Comparison of ENCODE assay signal across 18 cellular contexts in the genomic region with DNA sequence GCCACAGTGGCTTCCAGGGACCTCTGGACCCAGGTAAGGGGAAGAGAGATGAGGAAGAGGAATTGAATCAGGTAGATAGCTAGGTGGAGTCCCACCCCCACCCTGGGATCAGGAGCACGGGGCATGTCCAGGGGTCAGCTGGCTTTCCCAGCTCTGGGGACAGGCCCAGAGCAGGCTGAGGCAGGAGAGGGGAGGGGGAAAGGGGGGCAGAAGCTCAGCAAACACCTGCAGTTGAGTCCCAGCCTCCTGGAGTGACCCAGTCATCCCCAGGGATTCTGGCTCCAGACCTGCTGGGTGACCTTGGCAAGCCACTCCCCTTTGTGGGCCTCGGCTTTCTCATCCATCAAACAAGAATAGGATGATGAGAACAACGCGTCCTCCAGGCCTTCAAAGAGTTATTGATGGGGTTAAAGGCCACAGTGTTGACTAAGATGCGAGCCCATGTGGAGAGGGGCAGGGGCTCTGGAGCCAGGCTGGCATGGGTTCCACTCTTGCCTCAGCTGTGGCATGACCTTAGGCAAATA. TPM values are rescaled to one million over a fixed set of nuclear protein-coding genes. Genes with fewer than 3 reads are reported as not detected.
DNase-seq lines count a peak whose midpoint lies in the region; ATAC-seq, FAIRE-seq and TF ChIP-seq lines count a peak whose summit lies in the region.
"Had no signal": no experiment of that assay in that cellular context is flagged by ENCODE, and none has a peak within 500 bp of the region (broad histone marks: within the 10 kb centered on the region; RNA-seq: fewer than 3 reads in every experiment).

No MANE protein-coding gene starts in this region.

- peak; percentile 51 for ATAC-seq in HepG2
- ATAC-seq in stimulated activated effector memory CD8-positive, alpha-beta T cell treated with anti-CD3 and anti-CD28 coated beads, Interleukin-12 subunit alpha, Interleukin-12 subunit beta, amount 100 ng/mL, for 72 hours = no peak
- ATAC-seq in GM19467 (IDR thresholded peaks at IDR 0.05; ENCODE audit: unreplicated experiment) = no peak
- no peak for ATAC-seq in GM18505 (IDR thresholded peaks at IDR 0.05; ENCODE audit: unreplicated experiment)
- no peak for ATAC-seq in HG03039 (IDR thresholded peaks at IDR 0.05; ENCODE audit: unreplicated experiment)
- ATAC-seq: activated T-cell treated with anti-CD3 and anti-CD28 coated beads, Interleukin-2, amount 50 U/mL, for 72 hours; GM12878 had no signal

- H3K9ac ChIP-seq in HepG2 (ENCODE audit: insufficient read depth, low read depth, low read length) = peak overlapping the region; percentile 51

- H3K4me3 ChIP-seq in adrenal gland (no peak overlapping the region), HepG2 (replicated peaks in 1 of 3; ENCODE audit: insufficient read depth in 1 of 3, low read depth in 2 of 3, low read length in 3 of 3) (peak overlapping the region in 2 of 3 experiments; percentile 12 to 81; a peak in 2 of 6 replicates)
- H3K4me3 ChIP-seq: GM12878, thyroid gland had no signal

- H3K4me1 ChIP-seq in adrenal gland (replicated peaks in 1 of 2) (peaks cover 68 to 92% of the 10 kb centered on the region in 2 donors), HepG2 (ENCODE audit: insufficient read depth, low read length) (peaks cover 87% of the 10 kb centered on the region)

- CTCF ChIA-PET in HepG2 (lab: Yijun Ruan, JAX; ENCODE audit: low intra/inter-chr PET ratio, low total read pairs) = no interaction called here

- H2AFZ ChIP-seq in HepG2 (ENCODE audit: low read length) = no peak overlapping the region

- peak in 2 of 3 experiments; percentile 55 to 78 for DNase-seq in NCI-H1417 (lab: John Stamatoyannopoulos, UW)
- no peak for DNase-seq in NCI-H1417 treated with DMSO at 0.1 percent for 48 hours (lab: John Stamatoyannopoulos, UW)
- peak; percentile 82 to 97 (median 91) for DNase-seq in adrenal gland
- peak; percentile 90 for DNase-seq in HepG2 (ENCODE audit: low spot score)
- DNase-seq in stimulated activated effector memory CD8-positive, alpha-beta T cell treated with anti-CD3 and anti-CD28 coated beads, Interleukin-12 subunit alpha, Interleukin-12 subunit beta, amount 100 ng/mL, for 72 hours (ENCODE audit: low spot score in 2 of 2) = no peak
- DNase-seq: activated CD4-positive, alpha-beta memory T cell treated with anti-CD3 and anti-CD28 coated beads for 36 hours; activated T-cell treated with anti-CD3 and anti-CD28 coated beads, Interleukin-2, amount 50 U/mL, for 72 hours; Kasumi-1; naive B cell; NCI-H1436 treated with DMSO at 0.1 percent for 48 hours; retina; thyroid gland had no signal

- no peak overlapping the region for H3K4me3 Mint-ChIP-seq in stimulated activated effector memory CD8-positive, alpha-beta T cell treated with anti-CD3 and anti-CD28 coated beads, Interleukin-12 subunit alpha, Interleukin-12 subunit beta, amount 100 ng/mL, for 72 hours
- H3K4me3 Mint-ChIP-seq: activated CD4-positive, alpha-beta memory T cell treated with anti-CD3 and anti-CD28 coated beads for 36 hours; activated T-cell treated with anti-CD3 and anti-CD28 coated beads, Interleukin-2, amount 50 U/mL, for 72 hours had no signal

- peaks cover 50% of the 10 kb centered on the region for H3K4me1 Mint-ChIP-seq in stimulated activated effector memory CD8-positive, alpha-beta T cell treated with anti-CD3 and anti-CD28 coated beads, Interleukin-12 subunit alpha, Interleukin-12 subunit beta, amount 100 ng/mL, for 72 hours

- H3K27me3 ChIP-seq in adrenal gland (no peaks in the 10 kb centered on the region), HepG2 (ENCODE audit: control insufficient read depth in 1 of 2, insufficient read depth in 2 of 2, low read length in 2 of 2) (no peaks in the 10 kb centered on the region; a peak in 1 of 5 replicates)
- H3K27me3 ChIP-seq: thyroid gland had no signal

- in situ Hi-C loops in HepG2 (cut with HindIII; ENCODE audit: extremely low pct_ligation_motif_present, low pct_unique_long_range_greater_than_20kb) = no loop called here

- no peaks in the 10 kb centered on the region for H3K9me3 ChIP-seq in adrenal gland (replicated peaks in 1 of 3)
- no peaks in the 10 kb centered on the region for H3K9me3 ChIP-seq in HepG2 (ENCODE audit: low read length)
- H3K9me3 ChIP-seq: thyroid gland had no signal

- peak overlapping the region; percentile 64 for H3K27ac Mint-ChIP-seq in stimulated activated effector memory CD8-positive, alpha-beta T cell treated with anti-CD3 and anti-CD28 coated beads, Interleukin-12 subunit alpha, Interleukin-12 subunit beta, amount 100 ng/mL, for 72 hours
- H3K27ac Mint-ChIP-seq: activated CD4-positive, alpha-beta memory T cell treated with anti-CD3 and anti-CD28 coated beads for 36 hours; activated T-cell treated with anti-CD3 and anti-CD28 coated beads, Interleukin-2, amount 50 U/mL, for 72 hours; naive B cell had no signal

- peaks cover 9% of the 10 kb centered on the region for H3K36me3 Mint-ChIP-seq in stimulated activated effector memory CD8-positive, alpha-beta T cell treated with anti-CD3 and anti-CD28 coated beads, Interleukin-12 subunit alpha, Interleukin-12 subunit beta, amount 100 ng/mL, for 72 hours
- H3K36me3 Mint-ChIP-seq: activated CD4-positive, alpha-beta memory T cell treated with anti-CD3 and anti-CD28 coated beads for 36 hours had no signal

- peak; percentile 94 for FAIRE-seq in HepG2 (lab: Jason Lieb, UNC)
- FAIRE-seq: A204.1, GM12878 had no signal

- TF ChIP-seq RAD21 in HepG2 (CRISPR knock-in tag; IDR thresholded peaks at IDR 0.05) = peak; percentile 10; the same call in 1 of the 2 replicates

- peaks cover 58% of the 10 kb centered on the region for H3K79me2 ChIP-seq in HepG2 (ENCODE audit: insufficient read depth, low read length)

- H3K36me3 ChIP-seq in adrenal gland (replicated peaks in 1 of 2) (no peaks in the 10 kb centered on the region), HepG2 (replicated peaks in 1 of 2; ENCODE audit: control insufficient read depth in 1 of 2, insufficient read depth in 2 of 2, low read length in 2 of 2) (peaks cover 0 to 11% of the 10 kb centered on the region in 2 experiments; a peak in 3 of 5 replicates)
- H3K36me3 ChIP-seq: thyroid gland had no signal

- peak overlapping the region; percentile 66 to 92 (median 88) for H3K27ac ChIP-seq in adrenal gland
- peak overlapping the region; percentile 70 for H3K27ac ChIP-seq in HepG2 (ENCODE audit: extremely low read length, insufficient read depth, low read length)
- H3K27ac ChIP-seq: epithelial cell of prostate, thyroid gland had no signal

- intact Hi-C loops in adrenal gland (cut with DNase I) = no loop called here
- intact Hi-C loops in HepG2 (cut with micrococcal nuclease; ENCODE audit: unreplicated experiment) = no loop called here

- POLR2A ChIA-PET in HepG2 (lab: Yijun Ruan, JAX) = interaction anchor here (0.9 to 10.0 kb wide), 7 partner anchors 9 to 28 kb away, joined by 3 to 103 read pairs (median 30); a partner anchor contains a TSS

- H4K20me1 ChIP-seq in HepG2 (ENCODE audit: insufficient read depth, low read length) = peaks cover 7% of the 10 kb centered on the region; the same call in 1 of the 2 replicates

- no peak for TF ChIP-seq CTCF in adrenal gland (IDR thresholded peaks at IDR 0.05)
- TF ChIP-seq CTCF in HepG2 (CRISPR knock-in tag; IDR thresholded peaks at IDR 0.05) = no peak

- TF ChIP-seq POLR2A in adrenal gland (IDR thresholded peaks at IDR 0.05) = peak in 1 of 2 donors; percentile 63
- no peak for TF ChIP-seq POLR2A in HepG2 (IDR thresholded peaks at IDR 0.05; ENCODE audit: insufficient read depth in 1 of 2, low read depth in 2 of 2, low read length in 2 of 2)
- no peak for TF ChIP-seq POLR2A in GM18505 (IDR thresholded peaks at IDR 0.05; ENCODE audit: borderline replicate concordance, extremely low read depth, insufficient read depth, insufficient read length)

- BruUV-seq in HepG2 (replicated peaks; lab: Mats Ljungman, UMichigan) = no TSS peak

- peak overlapping the region; percentile 90 for H3K4me2 ChIP-seq in HepG2 (ENCODE audit: low read depth, low read length)

- no peaks in the 10 kb centered on the region for H3K9me3 Mint-ChIP-seq in stimulated activated effector memory CD8-positive, alpha-beta T cell treated with anti-CD3 and anti-CD28 coated beads, Interleukin-12 subunit alpha, Interleukin-12 subunit beta, amount 100 ng/mL, for 72 hours
- H3K9me3 Mint-ChIP-seq: activated CD4-positive, alpha-beta memory T cell treated with anti-CD3 and anti-CD28 coated beads for 36 hours; activated T-cell treated with anti-CD3 and anti-CD28 coated beads, Interleukin-2, amount 50 U/mL, for 72 hours; naive B cell had no signal

- WGBS in adrenal gland, 4 donors = 26 to 33% (median 28%) methylated on average over 4 to 5 of the region's 5 CpGs
- WGBS in HepG2 (ENCODE audit: low lambda C conversion rate) = 0% methylated on average over 5 of the region's 5 CpGs

- TF ChIP-seq EP300 in HepG2 (IDR thresholded peaks at IDR 0.05; ENCODE audit: low read depth in 2 of 2, low read length in 2 of 2) (peak in 1 of 2 experiments; percentile 69; a peak in 2 of 4 replicates), HepG2 (CRISPR knock-in tag; IDR thresholded peaks at IDR 0.05; ENCODE audit: borderline replicate concordance) (peak; percentile 52; the same call in 1 of the 2 replicates)

RNA-seq across cellular contexts. Expression of a gene that starts 16.0 kb away (rescaled TPM):
- total RNA-seq in adrenal gland (100 to 1,000 TPM; 190 to 425 (median 350) TPM), HepG2 (2016; rRNA removed; fragmentation: Illumina TruSeq; extraction: Trizol) (248 and 341 TPM in 2 replicates)
- polyA plus RNA-seq in adrenal gland (100 to 1,000 TPM; 261 to 668 (median 513) TPM), HepG2 (2011; rRNA removed) (260 and 311 TPM in 2 replicates)
- 1,658 and 1,675 TPM in 2 replicates for total RNA-seq in HepG2 (2016; cell fraction: cytosol; rRNA removed; fragmentation: Illumina TruSeq; extraction: Trizol; ENCODE audit: low read depth)
- 231 and 367 TPM in 2 replicates for total RNA-seq in HepG2 (2016; cell fraction: insoluble cytoplasmic fraction; rRNA removed; fragmentation: Illumina TruSeq; extraction: Trizol)
- 1,130 and 1,245 TPM in 2 replicates for total RNA-seq in HepG2 (2016; cell fraction: membrane; rRNA removed; fragmentation: Illumina TruSeq; extraction: Trizol)
- 138 and 147 TPM in 2 replicates for total RNA-seq in HepG2 (2016; cell fraction: nucleus; rRNA removed; fragmentation: Illumina TruSeq; extraction: Trizol)
- 248 and 317 TPM in 2 replicates for polyA plus RNA-seq in HepG2 (2011; cell fraction: cytosol; rRNA removed)
- polyA plus RNA-seq in HepG2 (2011; cell fraction: nucleus; rRNA removed) = 146 and 149 TPM in 2 replicates
- polyA plus RNA-seq in HepG2 (2012) = 146 and 179 TPM in 2 replicates
- 2,121 and 2,355 TPM in 2 replicates for polyA plus RNA-seq in HepG2 (2016; cell fraction: cytosol; fragmentation: Illumina TruSeq; extraction: Trizol; ENCODE audit: low read depth)
- polyA plus RNA-seq in HepG2 (2016; cell fraction: insoluble cytoplasmic fraction; fragmentation: Illumina TruSeq; extraction: Trizol; ENCODE audit: low read depth) = 324 and 400 TPM in 2 replicates
- polyA plus RNA-seq in HepG2 (2016; cell fraction: membrane; fragmentation: Illumina TruSeq; extraction: Trizol; ENCODE audit: low read depth) = 1,491 and 1,549 TPM in 2 replicates
- 357 and 378 TPM in 2 replicates for polyA plus RNA-seq in HepG2 (2016; cell fraction: nucleus; fragmentation: Illumina TruSeq; extraction: Trizol; ENCODE audit: insufficient read depth, low read depth)
- 15.4 and 222 TPM in 2 replicates for polyA minus RNA-seq in HepG2 (2011; rRNA and poly(A)+ RNA removed; ENCODE audit: low replicate concordance)
- polyA minus RNA-seq in HepG2 (2011; cell fraction: cytosol; rRNA and poly(A)+ RNA removed) = 77.0 and 88.8 TPM in 2 replicates
- 41.4 and 44.8 TPM in 2 replicates for polyA minus RNA-seq in HepG2 (2011; cell fraction: nucleus; rRNA and poly(A)+ RNA removed)

RNA-seq across cellular contexts. Expression of a gene that starts 25.6 kb away (rescaled TPM):
- 100 to 1,000 TPM; 103 to 216 (median 153) TPM for total RNA-seq in adrenal gland
- polyA plus RNA-seq in adrenal gland = 100 to 1,000 TPM in 2 of 3 donors, 10 to 100 TPM in 1; 30.0 to 217 (median 150) TPM
- 55.2 and 55.5 TPM in 2 replicates for total RNA-seq in HepG2 (2016; rRNA removed; fragmentation: Illumina TruSeq; extraction: Trizol)
- 21.9 TPM in 2 replicates for total RNA-seq in HepG2 (2016; cell fraction: cytosol; rRNA removed; fragmentation: Illumina TruSeq; extraction: Trizol; ENCODE audit: low read depth)
- total RNA-seq in HepG2 (2016; cell fraction: insoluble cytoplasmic fraction; rRNA removed; fragmentation: Illumina TruSeq; extraction: Trizol) = 49.1 and 52.3 TPM in 2 replicates
- 15.6 and 18.1 TPM in 2 replicates for total RNA-seq in HepG2 (2016; cell fraction: membrane; rRNA removed; fragmentation: Illumina TruSeq; extraction: Trizol)
- total RNA-seq in HepG2 (2016; cell fraction: nucleus; rRNA removed; fragmentation: Illumina TruSeq; extraction: Trizol) = 76.5 and 77.3 TPM in 2 replicates
- polyA plus RNA-seq in HepG2 (2011; rRNA removed) = 43.2 and 64.0 TPM in 2 replicates
- 27.5 and 37.2 TPM in 2 replicates for polyA plus RNA-seq in HepG2 (2011; cell fraction: cytosol; rRNA removed)
- polyA plus RNA-seq in HepG2 (2011; cell fraction: nucleus; rRNA removed) = 341 and 362 TPM in 2 replicates
- polyA plus RNA-seq in HepG2 (2012) = 33.2 and 39.7 TPM in 2 replicates
- 2.2 and 3.2 TPM in 2 replicates for polyA plus RNA-seq in HepG2 (2016; cell fraction: cytosol; fragmentation: Illumina TruSeq; extraction: Trizol; ENCODE audit: low read depth)
- 40.0 and 49.8 TPM in 2 replicates for polyA plus RNA-seq in HepG2 (2016; cell fraction: insoluble cytoplasmic fraction; fragmentation: Illumina TruSeq; extraction: Trizol; ENCODE audit: low read depth)
- 5.5 and 6.6 TPM in 2 replicates for polyA plus RNA-seq in HepG2 (2016; cell fraction: membrane; fragmentation: Illumina TruSeq; extraction: Trizol; ENCODE audit: low read depth)
- 163 and 180 TPM in 2 replicates for polyA plus RNA-seq in HepG2 (2016; cell fraction: nucleus; fragmentation: Illumina TruSeq; extraction: Trizol; ENCODE audit: insufficient read depth, low read depth)
- polyA minus RNA-seq in HepG2 (2011; rRNA and poly(A)+ RNA removed; ENCODE audit: low replicate concordance) = 42.6 and 95.7 TPM in 2 replicates
- 32.2 and 38.2 TPM in 2 replicates for polyA minus RNA-seq in HepG2 (2011; cell fraction: cytosol; rRNA and poly(A)+ RNA removed)
- 73.1 and 90.3 TPM in 2 replicates for polyA minus RNA-seq in HepG2 (2011; cell fraction: nucleus; rRNA and poly(A)+ RNA removed)

RNA-seq across cellular contexts. Expression of a gene that starts 36.4 kb away (rescaled TPM):
- 10 to 100 TPM in 7 of 8 donors, 1 to 10 TPM in 1; 9.2 to 70.0 (median 30.6) TPM for total RNA-seq in adrenal gland
- 100 to 1,000 TPM in 2 of 3 donors, 1 to 10 TPM in 1; 5.7 to 343 (median 129) TPM for polyA plus RNA-seq in adrenal gland
- 0.79 and 6.2 TPM in 2 replicates for total RNA-seq in HepG2 (2016; rRNA removed; fragmentation: Illumina TruSeq; extraction: Trizol)
- 0.71 and 1.1 TPM in 2 replicates for total RNA-seq in HepG2 (2016; cell fraction: cytosol; rRNA removed; fragmentation: Illumina TruSeq; extraction: Trizol; ENCODE audit: low read depth)
- 0.88 and 6.5 TPM in 2 replicates for total RNA-seq in HepG2 (2016; cell fraction: insoluble cytoplasmic fraction; rRNA removed; fragmentation: Illumina TruSeq; extraction: Trizol)
- 0.93 and 2.4 TPM in 2 replicates for total RNA-seq in HepG2 (2016; cell fraction: membrane; rRNA removed; fragmentation: Illumina TruSeq; extraction: Trizol)
- 11.6 and 12.0 TPM in 2 replicates for total RNA-seq in HepG2 (2016; cell fraction: nucleus; rRNA removed; fragmentation: Illumina TruSeq; extraction: Trizol)
- polyA plus RNA-seq in HepG2 (2011; rRNA removed) = 14.8 and 19.3 TPM in 2 replicates
- 2.1 and 3.0 TPM in 2 replicates for polyA plus RNA-seq in HepG2 (2011; cell fraction: cytosol; rRNA removed)
- polyA plus RNA-seq in HepG2 (2011; cell fraction: nucleus; rRNA removed) = 251 and 263 TPM in 2 replicates
- polyA plus RNA-seq in HepG2 (2012) = 8.2 and 9.1 TPM in 2 replicates
- polyA plus RNA-seq in HepG2 (2016; cell fraction: cytosol; fragmentation: Illumina TruSeq; extraction: Trizol; ENCODE audit: low read depth) = 0.28 and 0.58 TPM in 2 replicates
- polyA plus RNA-seq in HepG2 (2016; cell fraction: insoluble cytoplasmic fraction; fragmentation: Illumina TruSeq; extraction: Trizol; ENCODE audit: low read depth) = 0.75 and 1.2 TPM in 2 replicates
- polyA plus RNA-seq in HepG2 (2016; cell fraction: membrane; fragmentation: Illumina TruSeq; extraction: Trizol; ENCODE audit: low read depth) = 0.56 and 0.72 TPM in 2 replicates
- 31.9 and 32.0 TPM in 2 replicates for polyA plus RNA-seq in HepG2 (2016; cell fraction: nucleus; fragmentation: Illumina TruSeq; extraction: Trizol; ENCODE audit: insufficient read depth, low read depth)
- polyA minus RNA-seq in HepG2 (2011; rRNA and poly(A)+ RNA removed; ENCODE audit: low replicate concordance) = 9.4 and 19.0 TPM in 2 replicates
- polyA minus RNA-seq in HepG2 (2011; cell fraction: cytosol; rRNA and poly(A)+ RNA removed) = 0.69 and 0.97 TPM in 2 replicates
- 25.1 and 27.8 TPM in 2 replicates for polyA minus RNA-seq in HepG2 (2011; cell fraction: nucleus; rRNA and poly(A)+ RNA removed)

Comparison
In these comparisons a context has a peak if more than half of its experiments do, and no peak if none do; other contexts are left out.
1. DNase-seq: peak in NCI-H1417 (2 of 3), adrenal gland (7 of 7) and HepG2 (single experiment); none in NCI-H1417 treated with DMSO at 0.1 percent for 48 hours (single experiment) and stimulated activated effector memory CD8-positive, alpha-beta T cell treated with anti-CD3 and anti-CD28 coated beads, Interleukin-12 subunit alpha, Interleukin-12 subunit beta, amount 100 ng/mL, for 72 hours (0 of 2).
2. H3K4me3 ChIP-seq: peak in HepG2 (2 of 3); none in adrenal gland (0 of 4).